1 cellular context compared by ENCODE assay signal in the genomic region with DNA sequence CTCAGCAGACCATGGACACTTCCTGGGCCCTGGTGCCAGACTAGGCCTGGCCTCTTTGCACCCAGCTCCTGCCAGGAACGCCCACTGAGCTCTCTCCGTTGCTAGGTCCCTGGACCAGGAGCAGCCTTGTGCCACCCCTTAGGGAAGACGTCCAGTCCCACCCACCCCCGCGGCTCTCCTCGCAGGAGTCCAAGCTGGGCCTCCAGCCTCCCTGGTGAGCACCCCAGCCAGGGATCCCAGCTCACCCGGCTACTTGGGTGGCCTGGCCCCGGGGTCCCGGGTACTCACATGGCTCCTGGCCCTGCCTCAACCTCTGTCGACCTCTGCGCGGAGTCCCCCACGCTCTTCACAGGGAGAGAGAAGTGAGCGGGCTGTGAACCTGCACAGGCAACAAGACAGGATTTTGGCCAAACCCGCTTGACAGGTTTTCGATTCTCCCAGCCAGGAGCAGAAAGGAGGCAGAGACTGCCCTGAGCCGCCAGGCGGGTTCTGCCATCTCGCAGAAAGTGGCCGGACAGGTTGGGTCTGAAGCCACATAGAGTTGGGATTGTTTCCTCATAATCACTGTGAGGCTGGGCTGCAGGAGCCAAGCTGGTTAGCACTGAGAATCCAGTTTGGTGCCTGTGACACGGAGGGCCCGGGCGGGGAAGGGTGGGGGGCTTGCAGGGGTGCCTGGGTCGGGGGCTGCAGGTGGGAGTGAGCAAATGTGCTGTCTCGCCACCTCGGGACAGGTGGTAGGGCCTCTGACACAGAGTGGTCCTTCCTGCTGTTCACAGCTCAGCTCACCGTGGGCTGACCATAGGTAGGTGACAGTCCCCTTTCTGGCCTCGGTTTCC.
TF ChIP-seq lines count a peak whose summit lies in the region.

A gene with protein sequence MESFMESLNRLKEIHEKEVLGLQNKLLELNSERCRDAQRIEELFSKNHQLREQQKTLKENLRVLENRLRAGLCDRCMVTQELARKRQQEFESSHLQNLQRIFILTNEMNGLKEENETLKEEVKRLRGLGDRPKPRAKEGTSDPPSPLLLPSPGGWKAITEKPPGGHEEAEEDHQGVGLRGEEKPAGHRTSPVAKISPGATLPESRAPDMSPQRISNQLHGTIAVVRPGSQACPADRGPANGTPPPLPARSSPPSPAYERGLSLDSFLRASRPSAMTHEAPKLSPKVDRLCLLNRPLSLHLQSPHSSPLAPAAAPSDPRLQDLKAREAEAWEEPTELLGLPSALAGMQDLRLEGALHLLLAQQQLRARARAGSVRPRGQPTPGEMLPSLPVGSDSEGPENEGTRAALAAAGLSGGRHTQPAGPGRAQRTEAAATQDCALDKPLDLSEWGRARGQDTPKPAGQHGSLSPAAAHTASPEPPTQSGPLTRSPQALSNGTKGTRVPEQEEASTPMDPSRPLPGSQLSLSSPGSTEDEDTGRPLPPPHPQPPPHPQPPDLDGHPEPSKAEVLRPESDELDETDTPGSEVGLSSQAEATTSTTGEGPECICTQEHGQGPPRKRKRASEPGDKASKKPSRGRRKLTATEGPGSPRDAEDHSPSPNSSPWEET (minus strand): TSS at position 368 of the 836 bp plus-strand sequence. CDS start 7,892 bp downstream, outside the sequence.

TF ChIP-seq in GM23338, 12 proteins besides CTCF, POLR2A, EP300 and RAD21 (continued from another document):
- TF ChIP-seq, protein P1, sequence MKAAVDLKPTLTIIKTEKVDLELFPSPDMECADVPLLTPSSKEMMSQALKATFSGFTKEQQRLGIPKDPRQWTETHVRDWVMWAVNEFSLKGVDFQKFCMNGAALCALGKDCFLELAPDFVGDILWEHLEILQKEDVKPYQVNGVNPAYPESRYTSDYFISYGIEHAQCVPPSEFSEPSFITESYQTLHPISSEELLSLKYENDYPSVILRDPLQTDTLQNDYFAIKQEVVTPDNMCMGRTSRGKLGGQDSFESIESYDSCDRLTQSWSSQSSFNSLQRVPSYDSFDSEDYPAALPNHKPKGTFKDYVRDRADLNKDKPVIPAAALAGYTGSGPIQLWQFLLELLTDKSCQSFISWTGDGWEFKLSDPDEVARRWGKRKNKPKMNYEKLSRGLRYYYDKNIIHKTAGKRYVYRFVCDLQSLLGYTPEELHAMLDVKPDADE (IDR thresholded peaks at IDR 0.05) = no peak
- TF ChIP-seq JUNB (IDR thresholded peaks at IDR 0.05; ENCODE audit: unreplicated experiment) (no peak), STAT1 (IDR thresholded peaks at IDR 0.05; ENCODE audit: unreplicated experiment) (no peak), EZH2phosphoT487 (IDR thresholded peaks at IDR 0.05; ENCODE audit: unreplicated experiment) (no peak), ZNF331 (CRISPR knock-in tag; IDR thresholded peaks at IDR 0.05; ENCODE audit: low read depth) (no peak)
- TF ChIP-seq, protein P2, sequence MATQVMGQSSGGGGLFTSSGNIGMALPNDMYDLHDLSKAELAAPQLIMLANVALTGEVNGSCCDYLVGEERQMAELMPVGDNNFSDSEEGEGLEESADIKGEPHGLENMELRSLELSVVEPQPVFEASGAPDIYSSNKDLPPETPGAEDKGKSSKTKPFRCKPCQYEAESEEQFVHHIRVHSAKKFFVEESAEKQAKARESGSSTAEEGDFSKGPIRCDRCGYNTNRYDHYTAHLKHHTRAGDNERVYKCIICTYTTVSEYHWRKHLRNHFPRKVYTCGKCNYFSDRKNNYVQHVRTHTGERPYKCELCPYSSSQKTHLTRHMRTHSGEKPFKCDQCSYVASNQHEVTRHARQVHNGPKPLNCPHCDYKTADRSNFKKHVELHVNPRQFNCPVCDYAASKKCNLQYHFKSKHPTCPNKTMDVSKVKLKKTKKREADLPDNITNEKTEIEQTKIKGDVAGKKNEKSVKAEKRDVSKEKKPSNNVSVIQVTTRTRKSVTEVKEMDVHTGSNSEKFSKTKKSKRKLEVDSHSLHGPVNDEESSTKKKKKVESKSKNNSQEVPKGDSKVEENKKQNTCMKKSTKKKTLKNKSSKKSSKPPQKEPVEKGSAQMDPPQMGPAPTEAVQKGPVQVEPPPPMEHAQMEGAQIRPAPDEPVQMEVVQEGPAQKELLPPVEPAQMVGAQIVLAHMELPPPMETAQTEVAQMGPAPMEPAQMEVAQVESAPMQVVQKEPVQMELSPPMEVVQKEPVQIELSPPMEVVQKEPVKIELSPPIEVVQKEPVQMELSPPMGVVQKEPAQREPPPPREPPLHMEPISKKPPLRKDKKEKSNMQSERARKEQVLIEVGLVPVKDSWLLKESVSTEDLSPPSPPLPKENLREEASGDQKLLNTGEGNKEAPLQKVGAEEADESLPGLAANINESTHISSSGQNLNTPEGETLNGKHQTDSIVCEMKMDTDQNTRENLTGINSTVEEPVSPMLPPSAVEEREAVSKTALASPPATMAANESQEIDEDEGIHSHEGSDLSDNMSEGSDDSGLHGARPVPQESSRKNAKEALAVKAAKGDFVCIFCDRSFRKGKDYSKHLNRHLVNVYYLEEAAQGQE (IDR thresholded peaks at IDR 0.05; ENCODE audit: unreplicated experiment) = no peak
- TF ChIP-seq, protein P3, sequence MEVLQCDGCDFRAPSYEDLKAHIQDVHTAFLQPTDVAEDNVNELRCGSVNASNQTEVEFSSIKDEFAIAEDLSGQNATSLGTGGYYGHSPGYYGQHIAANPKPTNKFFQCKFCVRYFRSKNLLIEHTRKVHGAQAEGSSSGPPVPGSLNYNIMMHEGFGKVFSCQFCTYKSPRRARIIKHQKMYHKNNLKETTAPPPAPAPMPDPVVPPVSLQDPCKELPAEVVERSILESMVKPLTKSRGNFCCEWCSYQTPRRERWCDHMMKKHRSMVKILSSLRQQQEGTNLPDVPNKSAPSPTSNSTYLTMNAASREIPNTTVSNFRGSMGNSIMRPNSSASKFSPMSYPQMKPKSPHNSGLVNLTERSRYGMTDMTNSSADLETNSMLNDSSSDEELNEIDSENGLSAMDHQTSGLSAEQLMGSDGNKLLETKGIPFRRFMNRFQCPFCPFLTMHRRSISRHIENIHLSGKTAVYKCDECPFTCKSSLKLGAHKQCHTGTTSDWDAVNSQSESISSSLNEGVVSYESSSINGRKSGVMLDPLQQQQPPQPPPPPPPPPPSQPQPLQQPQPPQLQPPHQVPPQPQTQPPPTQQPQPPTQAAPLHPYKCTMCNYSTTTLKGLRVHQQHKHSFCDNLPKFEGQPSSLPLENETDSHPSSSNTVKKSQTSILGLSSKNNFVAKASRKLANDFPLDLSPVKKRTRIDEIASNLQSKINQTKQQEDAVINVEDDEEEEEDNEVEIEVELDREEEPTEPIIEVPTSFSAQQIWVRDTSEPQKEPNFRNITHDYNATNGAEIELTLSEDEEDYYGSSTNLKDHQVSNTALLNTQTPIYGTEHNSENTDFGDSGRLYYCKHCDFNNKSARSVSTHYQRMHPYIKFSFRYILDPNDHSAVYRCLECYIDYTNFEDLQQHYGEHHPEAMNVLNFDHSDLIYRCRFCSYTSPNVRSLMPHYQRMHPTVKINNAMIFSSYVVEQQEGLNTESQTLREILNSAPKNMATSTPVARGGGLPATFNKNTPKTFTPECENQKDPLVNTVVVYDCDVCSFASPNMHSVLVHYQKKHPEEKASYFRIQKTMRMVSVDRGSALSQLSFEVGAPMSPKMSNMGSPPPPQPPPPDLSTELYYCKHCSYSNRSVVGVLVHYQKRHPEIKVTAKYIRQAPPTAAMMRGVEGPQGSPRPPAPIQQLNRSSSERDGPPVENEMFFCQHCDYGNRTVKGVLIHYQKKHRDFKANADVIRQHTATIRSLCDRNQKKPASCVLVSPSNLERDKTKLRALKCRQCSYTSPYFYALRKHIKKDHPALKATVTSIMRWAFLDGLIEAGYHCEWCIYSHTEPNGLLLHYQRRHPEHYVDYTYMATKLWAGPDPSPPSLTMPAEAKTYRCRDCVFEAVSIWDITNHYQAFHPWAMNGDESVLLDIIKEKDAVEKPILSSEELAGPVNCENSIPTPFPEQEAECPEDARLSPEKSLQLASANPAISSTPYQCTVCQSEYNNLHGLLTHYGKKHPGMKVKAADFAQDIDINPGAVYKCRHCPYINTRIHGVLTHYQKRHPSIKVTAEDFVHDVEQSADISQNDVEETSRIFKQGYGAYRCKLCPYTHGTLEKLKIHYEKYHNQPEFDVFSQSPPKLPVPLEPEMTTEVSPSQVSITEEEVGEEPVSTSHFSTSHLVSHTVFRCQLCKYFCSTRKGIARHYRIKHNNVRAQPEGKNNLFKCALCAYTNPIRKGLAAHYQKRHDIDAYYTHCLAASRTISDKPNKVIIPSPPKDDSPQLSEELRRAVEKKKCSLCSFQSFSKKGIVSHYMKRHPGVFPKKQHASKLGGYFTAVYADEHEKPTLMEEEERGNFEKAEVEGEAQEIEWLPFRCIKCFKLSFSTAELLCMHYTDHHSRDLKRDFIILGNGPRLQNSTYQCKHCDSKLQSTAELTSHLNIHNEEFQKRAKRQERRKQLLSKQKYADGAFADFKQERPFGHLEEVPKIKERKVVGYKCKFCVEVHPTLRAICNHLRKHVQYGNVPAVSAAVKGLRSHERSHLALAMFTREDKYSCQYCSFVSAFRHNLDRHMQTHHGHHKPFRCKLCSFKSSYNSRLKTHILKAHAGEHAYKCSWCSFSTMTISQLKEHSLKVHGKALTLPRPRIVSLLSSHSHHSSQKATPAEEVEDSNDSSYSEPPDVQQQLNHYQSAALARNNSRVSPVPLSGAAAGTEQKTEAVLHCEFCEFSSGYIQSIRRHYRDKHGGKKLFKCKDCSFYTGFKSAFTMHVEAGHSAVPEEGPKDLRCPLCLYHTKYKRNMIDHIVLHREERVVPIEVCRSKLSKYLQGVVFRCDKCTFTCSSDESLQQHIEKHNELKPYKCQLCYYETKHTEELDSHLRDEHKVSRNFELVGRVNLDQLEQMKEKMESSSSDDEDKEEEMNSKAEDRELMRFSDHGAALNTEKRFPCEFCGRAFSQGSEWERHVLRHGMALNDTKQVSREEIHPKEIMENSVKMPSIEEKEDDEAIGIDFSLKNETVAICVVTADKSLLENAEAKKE (CRISPR knock-in tag; IDR thresholded peaks at IDR 0.05) = no peak
